Comparison of ENCODE assay signal across 22 cellular contexts in the genomic region with DNA sequence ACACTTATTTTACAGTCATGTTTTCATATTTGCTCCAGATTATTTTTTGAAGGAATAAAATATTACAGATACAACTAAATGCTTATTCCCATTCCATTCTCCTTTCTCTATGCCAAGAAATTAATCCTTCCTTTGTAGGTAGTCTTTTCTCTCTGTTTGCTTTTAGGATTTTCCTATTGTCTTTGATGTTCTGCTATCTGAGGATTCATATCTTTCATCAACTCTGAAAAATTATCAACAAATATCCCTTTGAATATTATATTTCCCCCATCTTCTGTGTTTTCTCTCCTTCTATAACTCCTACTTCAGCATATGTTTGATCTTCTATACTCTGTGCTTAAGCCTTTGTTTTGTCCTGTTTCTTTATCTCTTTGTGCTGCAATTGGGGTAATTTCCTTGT.
DNase-seq lines count a peak whose midpoint lies in the region; ATAC-seq and TF ChIP-seq lines count a peak whose summit lies in the region.
"Had no signal": no experiment of that assay in that cellular context is flagged by ENCODE, and none has a peak within 500 bp of the region (broad histone marks: within the 10 kb centered on the region; RNA-seq: fewer than 3 reads in every experiment).

No MANE protein-coding gene starts in this region.

- POLR2A ChIA-PET in HEK293 (lab: Yijun Ruan, JAX): no interaction called here

- CTCF ChIA-PET in HEK293 (lab: Yijun Ruan, JAX): interaction anchor here (0.7 kb wide), 1 partner anchor 249 kb away, joined by 5 read pairs; no protein-coding TSS in a partner anchor

- TF ChIP-seq CTCF in HEK293 (tag by site-specific recombination; IDR thresholded peaks at IDR 0.05) (no peak), osteocyte (IDR thresholded peaks at IDR 0.05) (no peak), GM23338 (conservative IDR thresholded peaks at IDR 0.05; ENCODE audit: low read depth in 2 of 2) (no peak)

- no peak overlapping the region for H3K4me3 ChIP-seq in ACC112 (ENCODE audit: low read depth, low read length)
- no peak overlapping the region for H3K4me3 ChIP-seq in HEK293 (ENCODE audit: low read depth, low read length)
- H3K4me3 ChIP-seq in adipocyte (ENCODE audit: low read length): peak overlapping the region; percentile 23
- H3K4me3 ChIP-seq in GM23338: no peak overlapping the region
- H3K4me3 ChIP-seq: GM23248 had no signal

- H3K27ac ChIP-seq in ACC112 (ENCODE audit: low read depth, low read length): peak overlapping the region; percentile 85; the same call in 1 of the 2 replicates
- no peak overlapping the region for H3K27ac ChIP-seq in HEK293 (ENCODE audit: extremely low read depth, low read depth, low read length)
- H3K27ac ChIP-seq in GM23338 (ENCODE audit: low read depth): no peak overlapping the region

- H2AFZ ChIP-seq in ACC112 (ENCODE audit: low read length, unreplicated experiment): no peak overlapping the region
- H2AFZ ChIP-seq in GM23338: no peak overlapping the region
- H2AFZ ChIP-seq: GM23248 had no signal

- H3K9me2 ChIP-seq in GM23338 (ENCODE audit: insufficient read depth): 0 out of 2 replicates have a peak, but pooled peaks cover 2% of the 10 kb centered on the region

- H3K27me3 Mint-ChIP-seq in osteocyte (ENCODE audit: unreplicated experiment) (no peaks in the 10 kb centered on the region), GM23338 (ENCODE audit: insufficient read depth, low read depth, poor library complexity) (peaks cover 2% of the 10 kb centered on the region)
- H3K27me3 Mint-ChIP-seq: CD4-positive, CD25-positive, alpha-beta regulatory T cell had no signal

- H3K9me3 ChIP-seq in HEK293 (ENCODE audit: control insufficient read depth, insufficient read depth, low read depth, low read length) (no peaks in the 10 kb centered on the region), adipocyte (ENCODE audit: control insufficient read depth, low read length) (peaks cover 21% of the 10 kb centered on the region)
- H3K9me3 ChIP-seq: BE2C had no signal

- H3K4me1 Mint-ChIP-seq in osteocyte (ENCODE audit: unreplicated experiment): peaks cover 31% of the 10 kb centered on the region
- H3K4me1 Mint-ChIP-seq in GM23338: peaks cover 9% of the 10 kb centered on the region; the same call in 2 of the 3 replicates
- H3K4me1 Mint-ChIP-seq: CD4-positive, CD25-positive, alpha-beta regulatory T cell; CD8-positive, alpha-beta memory T cell; IgD-negative memory B cell had no signal

- H3K36me3 ChIP-seq in ACC112 (ENCODE audit: insufficient read depth, low read length): peaks cover 4% of the 10 kb centered on the region
- H3K36me3 ChIP-seq in HEK293 (ENCODE audit: control insufficient read depth in 2 of 2, insufficient read depth in 1 of 2, low read length in 2 of 2): no peaks in the 10 kb centered on the region
- H3K36me3 ChIP-seq in adipocyte (ENCODE audit: control insufficient read depth, insufficient read depth, low read length, severe bottlenecking): no peaks in the 10 kb centered on the region
- H3K36me3 ChIP-seq in GM23338 (ENCODE audit: insufficient read depth): no peaks in the 10 kb centered on the region; the same call in 1 of the 2 replicates
- H3K36me3 ChIP-seq: BE2C had no signal

- H3K27ac Mint-ChIP-seq in osteocyte (ENCODE audit: unreplicated experiment) (peak overlapping the region; percentile 32), GM23338 (no peak overlapping the region)
- H3K27ac Mint-ChIP-seq: CD4-positive, CD25-positive, alpha-beta regulatory T cell; CD8-positive, alpha-beta memory T cell; IgD-negative memory B cell had no signal

- H3K4me1 ChIP-seq in ACC112 (ENCODE audit: control insufficient read depth, insufficient read depth, low read length, unreplicated experiment) (peaks cover 33% of the 10 kb centered on the region), HEK293 (ENCODE audit: control insufficient read depth, insufficient read depth, low read length) (no peaks in the 10 kb centered on the region), adipocyte (ENCODE audit: control insufficient read depth, insufficient read depth, low read length) (peaks cover 21% of the 10 kb centered on the region), GM23338 (ENCODE audit: insufficient read depth) (peaks cover 7% of the 10 kb centered on the region)
- H3K4me1 ChIP-seq: BE2C had no signal

- peaks cover 9% of the 10 kb centered on the region for H3K36me3 Mint-ChIP-seq in osteocyte (ENCODE audit: unreplicated experiment)
- H3K36me3 Mint-ChIP-seq in GM23338 (ENCODE audit: low read depth): peaks cover 4% of the 10 kb centered on the region; the same call in 2 of the 3 replicates
- H3K36me3 Mint-ChIP-seq: CD4-positive, CD25-positive, alpha-beta regulatory T cell; IgD-negative memory B cell had no signal

- H3K9ac ChIP-seq in adipocyte (ENCODE audit: low read length): no peak overlapping the region
- H3K9ac ChIP-seq: GM23248 had no signal

- DNase-seq in adipocyte (ENCODE audit: low read depth) (no peak), osteocyte (ENCODE audit: extremely low spot score, unreplicated experiment) (no peak), left lobe of liver (ENCODE audit: low spot score) (no peak), D341Med (ENCODE audit: low spot score) (no peak), GM23338 (ENCODE audit: low spot score) (no peak)
- DNase-seq: 8988T; ACHN; BE2C; C1 segment of cervical spinal cord; CD4-positive, CD25-positive, alpha-beta regulatory T cell; CD8-positive, alpha-beta memory T cell; COR-L47; DMS153; DND-41; EL; GM23248; H7; KG1 had no signal

- no peaks in the 10 kb centered on the region for H4K20me1 ChIP-seq in GM23338 (replicated peaks; ENCODE audit: insufficient read depth)

- H3K4me3 Mint-ChIP-seq in osteocyte (ENCODE audit: unreplicated experiment): no peak overlapping the region
- no peak overlapping the region for H3K4me3 Mint-ChIP-seq in GM23338
- H3K4me3 Mint-ChIP-seq: CD4-positive, CD25-positive, alpha-beta regulatory T cell; CD8-positive, alpha-beta memory T cell; IgD-negative memory B cell had no signal

- no peak for ATAC-seq in left lobe of liver
- ATAC-seq in GM23338: no peak
- ATAC-seq: HepG2 had no signal

- no peak overlapping the region for H3K4me2 ChIP-seq in GM23338

- H3K9me3 Mint-ChIP-seq in osteocyte (ENCODE audit: unreplicated experiment) (peaks cover 5% of the 10 kb centered on the region), GM23338 (peaks cover 12% of the 10 kb centered on the region; the same call in 2 of the 3 replicates)

- H3K27me3 ChIP-seq in ACC112 (ENCODE audit: insufficient read depth, low read length) (no peaks in the 10 kb centered on the region), adipocyte (replicated peaks; ENCODE audit: control insufficient read depth, insufficient read depth, low read length) (no peaks in the 10 kb centered on the region), GM23338 (ENCODE audit: insufficient read depth) (no peaks in the 10 kb centered on the region)
- H3K27me3 ChIP-seq: BE2C had no signal

- H3K79me2 ChIP-seq in ACC112 (ENCODE audit: control insufficient read depth, insufficient read depth, low read length, unreplicated experiment) (no peaks in the 10 kb centered on the region), GM23338 (replicated peaks; ENCODE audit: insufficient read depth) (no peaks in the 10 kb centered on the region)

- no peaks in the 10 kb centered on the region for H3F3A ChIP-seq in GM23338 (replicated peaks; ENCODE audit: low read depth)

TF ChIP-seq in HEK293, 187 proteins besides CTCF, POLR2A, EP300 and RAD21 (continues in another document):
- TF ChIP-seq, protein P1, sequence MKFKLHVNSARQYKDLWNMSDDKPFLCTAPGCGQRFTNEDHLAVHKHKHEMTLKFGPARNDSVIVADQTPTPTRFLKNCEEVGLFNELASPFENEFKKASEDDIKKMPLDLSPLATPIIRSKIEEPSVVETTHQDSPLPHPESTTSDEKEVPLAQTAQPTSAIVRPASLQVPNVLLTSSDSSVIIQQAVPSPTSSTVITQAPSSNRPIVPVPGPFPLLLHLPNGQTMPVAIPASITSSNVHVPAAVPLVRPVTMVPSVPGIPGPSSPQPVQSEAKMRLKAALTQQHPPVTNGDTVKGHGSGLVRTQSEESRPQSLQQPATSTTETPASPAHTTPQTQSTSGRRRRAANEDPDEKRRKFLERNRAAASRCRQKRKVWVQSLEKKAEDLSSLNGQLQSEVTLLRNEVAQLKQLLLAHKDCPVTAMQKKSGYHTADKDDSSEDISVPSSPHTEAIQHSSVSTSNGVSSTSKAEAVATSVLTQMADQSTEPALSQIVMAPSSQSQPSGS (tag by site-specific recombination; IDR thresholded peaks at IDR 0.05; ENCODE audit: low read depth): no peak
- TF ChIP-seq ZNF558 (tag by site-specific recombination; IDR thresholded peaks at IDR 0.05) (peak; percentile 99), SETDB1 (IDR thresholded peaks at IDR 0.05; ENCODE audit: insufficient read length, low read length) (peak; percentile 54)

TF ChIP-seq in GM23338, 12 proteins besides CTCF, POLR2A, EP300 and RAD21 (continues in another document):
- TF ChIP-seq POLR2AphosphoS5 (IDR thresholded peaks at IDR 0.05; ENCODE audit: low read depth): no peak
- TF ChIP-seq JUNB (IDR thresholded peaks at IDR 0.05; ENCODE audit: unreplicated experiment): no peak
- TF ChIP-seq, protein P2, sequence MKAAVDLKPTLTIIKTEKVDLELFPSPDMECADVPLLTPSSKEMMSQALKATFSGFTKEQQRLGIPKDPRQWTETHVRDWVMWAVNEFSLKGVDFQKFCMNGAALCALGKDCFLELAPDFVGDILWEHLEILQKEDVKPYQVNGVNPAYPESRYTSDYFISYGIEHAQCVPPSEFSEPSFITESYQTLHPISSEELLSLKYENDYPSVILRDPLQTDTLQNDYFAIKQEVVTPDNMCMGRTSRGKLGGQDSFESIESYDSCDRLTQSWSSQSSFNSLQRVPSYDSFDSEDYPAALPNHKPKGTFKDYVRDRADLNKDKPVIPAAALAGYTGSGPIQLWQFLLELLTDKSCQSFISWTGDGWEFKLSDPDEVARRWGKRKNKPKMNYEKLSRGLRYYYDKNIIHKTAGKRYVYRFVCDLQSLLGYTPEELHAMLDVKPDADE (IDR thresholded peaks at IDR 0.05): no peak
- no peak for TF ChIP-seq CREB1 (CRISPR knock-in tag; IDR thresholded peaks at IDR 0.05; ENCODE audit: low read depth)
- TF ChIP-seq EZH2phosphoT487 (IDR thresholded peaks at IDR 0.05; ENCODE audit: unreplicated experiment): no peak
- TF ChIP-seq EZH2 (IDR thresholded peaks at IDR 0.05; ENCODE audit: low read depth, unreplicated experiment): no peak
- TF ChIP-seq NANOG (IDR thresholded peaks at IDR 0.05; ENCODE audit: borderline replicate concordance): no peak
- no peak for TF ChIP-seq ZNF114 (CRISPR knock-in tag; IDR thresholded peaks at IDR 0.05)
- no peak for TF ChIP-seq STAT1 (IDR thresholded peaks at IDR 0.05; ENCODE audit: unreplicated experiment)
